Comparison of ENCODE assay signal across 1 cellular context in the genomic region with DNA sequence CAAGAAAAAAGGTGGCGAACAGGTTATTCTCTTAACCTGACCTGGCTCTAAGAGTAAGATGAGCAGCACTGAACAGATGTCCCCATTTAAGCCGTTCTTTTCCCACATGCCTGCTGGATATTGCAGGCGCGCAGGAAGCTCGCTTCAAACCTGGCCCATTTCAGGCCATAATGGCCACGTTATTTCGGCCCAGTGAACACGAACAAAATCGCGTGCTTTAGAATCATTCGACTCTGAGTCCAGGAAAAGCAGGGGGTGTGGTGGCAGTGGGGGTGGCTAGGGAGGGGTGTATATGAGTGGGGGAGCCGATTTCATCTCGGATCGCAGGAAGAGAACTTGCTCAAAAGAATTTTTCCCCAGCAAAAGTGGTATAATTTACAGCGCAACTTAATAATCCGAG.
TF ChIP-seq lines count a peak whose summit lies in the region.

No MANE protein-coding gene starts in this region.

TF ChIP-seq in GM23338, 12 proteins besides CTCF, POLR2A, EP300 and RAD21:
- TF ChIP-seq, protein P1, sequence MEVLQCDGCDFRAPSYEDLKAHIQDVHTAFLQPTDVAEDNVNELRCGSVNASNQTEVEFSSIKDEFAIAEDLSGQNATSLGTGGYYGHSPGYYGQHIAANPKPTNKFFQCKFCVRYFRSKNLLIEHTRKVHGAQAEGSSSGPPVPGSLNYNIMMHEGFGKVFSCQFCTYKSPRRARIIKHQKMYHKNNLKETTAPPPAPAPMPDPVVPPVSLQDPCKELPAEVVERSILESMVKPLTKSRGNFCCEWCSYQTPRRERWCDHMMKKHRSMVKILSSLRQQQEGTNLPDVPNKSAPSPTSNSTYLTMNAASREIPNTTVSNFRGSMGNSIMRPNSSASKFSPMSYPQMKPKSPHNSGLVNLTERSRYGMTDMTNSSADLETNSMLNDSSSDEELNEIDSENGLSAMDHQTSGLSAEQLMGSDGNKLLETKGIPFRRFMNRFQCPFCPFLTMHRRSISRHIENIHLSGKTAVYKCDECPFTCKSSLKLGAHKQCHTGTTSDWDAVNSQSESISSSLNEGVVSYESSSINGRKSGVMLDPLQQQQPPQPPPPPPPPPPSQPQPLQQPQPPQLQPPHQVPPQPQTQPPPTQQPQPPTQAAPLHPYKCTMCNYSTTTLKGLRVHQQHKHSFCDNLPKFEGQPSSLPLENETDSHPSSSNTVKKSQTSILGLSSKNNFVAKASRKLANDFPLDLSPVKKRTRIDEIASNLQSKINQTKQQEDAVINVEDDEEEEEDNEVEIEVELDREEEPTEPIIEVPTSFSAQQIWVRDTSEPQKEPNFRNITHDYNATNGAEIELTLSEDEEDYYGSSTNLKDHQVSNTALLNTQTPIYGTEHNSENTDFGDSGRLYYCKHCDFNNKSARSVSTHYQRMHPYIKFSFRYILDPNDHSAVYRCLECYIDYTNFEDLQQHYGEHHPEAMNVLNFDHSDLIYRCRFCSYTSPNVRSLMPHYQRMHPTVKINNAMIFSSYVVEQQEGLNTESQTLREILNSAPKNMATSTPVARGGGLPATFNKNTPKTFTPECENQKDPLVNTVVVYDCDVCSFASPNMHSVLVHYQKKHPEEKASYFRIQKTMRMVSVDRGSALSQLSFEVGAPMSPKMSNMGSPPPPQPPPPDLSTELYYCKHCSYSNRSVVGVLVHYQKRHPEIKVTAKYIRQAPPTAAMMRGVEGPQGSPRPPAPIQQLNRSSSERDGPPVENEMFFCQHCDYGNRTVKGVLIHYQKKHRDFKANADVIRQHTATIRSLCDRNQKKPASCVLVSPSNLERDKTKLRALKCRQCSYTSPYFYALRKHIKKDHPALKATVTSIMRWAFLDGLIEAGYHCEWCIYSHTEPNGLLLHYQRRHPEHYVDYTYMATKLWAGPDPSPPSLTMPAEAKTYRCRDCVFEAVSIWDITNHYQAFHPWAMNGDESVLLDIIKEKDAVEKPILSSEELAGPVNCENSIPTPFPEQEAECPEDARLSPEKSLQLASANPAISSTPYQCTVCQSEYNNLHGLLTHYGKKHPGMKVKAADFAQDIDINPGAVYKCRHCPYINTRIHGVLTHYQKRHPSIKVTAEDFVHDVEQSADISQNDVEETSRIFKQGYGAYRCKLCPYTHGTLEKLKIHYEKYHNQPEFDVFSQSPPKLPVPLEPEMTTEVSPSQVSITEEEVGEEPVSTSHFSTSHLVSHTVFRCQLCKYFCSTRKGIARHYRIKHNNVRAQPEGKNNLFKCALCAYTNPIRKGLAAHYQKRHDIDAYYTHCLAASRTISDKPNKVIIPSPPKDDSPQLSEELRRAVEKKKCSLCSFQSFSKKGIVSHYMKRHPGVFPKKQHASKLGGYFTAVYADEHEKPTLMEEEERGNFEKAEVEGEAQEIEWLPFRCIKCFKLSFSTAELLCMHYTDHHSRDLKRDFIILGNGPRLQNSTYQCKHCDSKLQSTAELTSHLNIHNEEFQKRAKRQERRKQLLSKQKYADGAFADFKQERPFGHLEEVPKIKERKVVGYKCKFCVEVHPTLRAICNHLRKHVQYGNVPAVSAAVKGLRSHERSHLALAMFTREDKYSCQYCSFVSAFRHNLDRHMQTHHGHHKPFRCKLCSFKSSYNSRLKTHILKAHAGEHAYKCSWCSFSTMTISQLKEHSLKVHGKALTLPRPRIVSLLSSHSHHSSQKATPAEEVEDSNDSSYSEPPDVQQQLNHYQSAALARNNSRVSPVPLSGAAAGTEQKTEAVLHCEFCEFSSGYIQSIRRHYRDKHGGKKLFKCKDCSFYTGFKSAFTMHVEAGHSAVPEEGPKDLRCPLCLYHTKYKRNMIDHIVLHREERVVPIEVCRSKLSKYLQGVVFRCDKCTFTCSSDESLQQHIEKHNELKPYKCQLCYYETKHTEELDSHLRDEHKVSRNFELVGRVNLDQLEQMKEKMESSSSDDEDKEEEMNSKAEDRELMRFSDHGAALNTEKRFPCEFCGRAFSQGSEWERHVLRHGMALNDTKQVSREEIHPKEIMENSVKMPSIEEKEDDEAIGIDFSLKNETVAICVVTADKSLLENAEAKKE (CRISPR knock-in tag; IDR thresholded peaks at IDR 0.05): no peak
- TF ChIP-seq EZH2 (IDR thresholded peaks at IDR 0.05; ENCODE audit: low read depth, unreplicated experiment): no peak
- TF ChIP-seq, protein P2, sequence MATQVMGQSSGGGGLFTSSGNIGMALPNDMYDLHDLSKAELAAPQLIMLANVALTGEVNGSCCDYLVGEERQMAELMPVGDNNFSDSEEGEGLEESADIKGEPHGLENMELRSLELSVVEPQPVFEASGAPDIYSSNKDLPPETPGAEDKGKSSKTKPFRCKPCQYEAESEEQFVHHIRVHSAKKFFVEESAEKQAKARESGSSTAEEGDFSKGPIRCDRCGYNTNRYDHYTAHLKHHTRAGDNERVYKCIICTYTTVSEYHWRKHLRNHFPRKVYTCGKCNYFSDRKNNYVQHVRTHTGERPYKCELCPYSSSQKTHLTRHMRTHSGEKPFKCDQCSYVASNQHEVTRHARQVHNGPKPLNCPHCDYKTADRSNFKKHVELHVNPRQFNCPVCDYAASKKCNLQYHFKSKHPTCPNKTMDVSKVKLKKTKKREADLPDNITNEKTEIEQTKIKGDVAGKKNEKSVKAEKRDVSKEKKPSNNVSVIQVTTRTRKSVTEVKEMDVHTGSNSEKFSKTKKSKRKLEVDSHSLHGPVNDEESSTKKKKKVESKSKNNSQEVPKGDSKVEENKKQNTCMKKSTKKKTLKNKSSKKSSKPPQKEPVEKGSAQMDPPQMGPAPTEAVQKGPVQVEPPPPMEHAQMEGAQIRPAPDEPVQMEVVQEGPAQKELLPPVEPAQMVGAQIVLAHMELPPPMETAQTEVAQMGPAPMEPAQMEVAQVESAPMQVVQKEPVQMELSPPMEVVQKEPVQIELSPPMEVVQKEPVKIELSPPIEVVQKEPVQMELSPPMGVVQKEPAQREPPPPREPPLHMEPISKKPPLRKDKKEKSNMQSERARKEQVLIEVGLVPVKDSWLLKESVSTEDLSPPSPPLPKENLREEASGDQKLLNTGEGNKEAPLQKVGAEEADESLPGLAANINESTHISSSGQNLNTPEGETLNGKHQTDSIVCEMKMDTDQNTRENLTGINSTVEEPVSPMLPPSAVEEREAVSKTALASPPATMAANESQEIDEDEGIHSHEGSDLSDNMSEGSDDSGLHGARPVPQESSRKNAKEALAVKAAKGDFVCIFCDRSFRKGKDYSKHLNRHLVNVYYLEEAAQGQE (IDR thresholded peaks at IDR 0.05; ENCODE audit: unreplicated experiment): no peak
- no peak for TF ChIP-seq JUNB (IDR thresholded peaks at IDR 0.05; ENCODE audit: unreplicated experiment)
- no peak for TF ChIP-seq NANOG (IDR thresholded peaks at IDR 0.05; ENCODE audit: borderline replicate concordance)
- no peak for TF ChIP-seq ZNF331 (CRISPR knock-in tag; IDR thresholded peaks at IDR 0.05; ENCODE audit: low read depth)
- no peak for TF ChIP-seq CREB1 (CRISPR knock-in tag; IDR thresholded peaks at IDR 0.05; ENCODE audit: low read depth)
- no peak for TF ChIP-seq EZH2phosphoT487 (IDR thresholded peaks at IDR 0.05; ENCODE audit: unreplicated experiment)
- TF ChIP-seq STAT1 (IDR thresholded peaks at IDR 0.05; ENCODE audit: unreplicated experiment): no peak
- TF ChIP-seq POLR2AphosphoS5 (IDR thresholded peaks at IDR 0.05; ENCODE audit: low read depth): no peak
- TF ChIP-seq ZNF114 (CRISPR knock-in tag; IDR thresholded peaks at IDR 0.05): no peak
- TF ChIP-seq, protein P3, sequence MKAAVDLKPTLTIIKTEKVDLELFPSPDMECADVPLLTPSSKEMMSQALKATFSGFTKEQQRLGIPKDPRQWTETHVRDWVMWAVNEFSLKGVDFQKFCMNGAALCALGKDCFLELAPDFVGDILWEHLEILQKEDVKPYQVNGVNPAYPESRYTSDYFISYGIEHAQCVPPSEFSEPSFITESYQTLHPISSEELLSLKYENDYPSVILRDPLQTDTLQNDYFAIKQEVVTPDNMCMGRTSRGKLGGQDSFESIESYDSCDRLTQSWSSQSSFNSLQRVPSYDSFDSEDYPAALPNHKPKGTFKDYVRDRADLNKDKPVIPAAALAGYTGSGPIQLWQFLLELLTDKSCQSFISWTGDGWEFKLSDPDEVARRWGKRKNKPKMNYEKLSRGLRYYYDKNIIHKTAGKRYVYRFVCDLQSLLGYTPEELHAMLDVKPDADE (IDR thresholded peaks at IDR 0.05): no peak
